ENCODE assay signal across 1 cellular context in the genomic region with DNA sequence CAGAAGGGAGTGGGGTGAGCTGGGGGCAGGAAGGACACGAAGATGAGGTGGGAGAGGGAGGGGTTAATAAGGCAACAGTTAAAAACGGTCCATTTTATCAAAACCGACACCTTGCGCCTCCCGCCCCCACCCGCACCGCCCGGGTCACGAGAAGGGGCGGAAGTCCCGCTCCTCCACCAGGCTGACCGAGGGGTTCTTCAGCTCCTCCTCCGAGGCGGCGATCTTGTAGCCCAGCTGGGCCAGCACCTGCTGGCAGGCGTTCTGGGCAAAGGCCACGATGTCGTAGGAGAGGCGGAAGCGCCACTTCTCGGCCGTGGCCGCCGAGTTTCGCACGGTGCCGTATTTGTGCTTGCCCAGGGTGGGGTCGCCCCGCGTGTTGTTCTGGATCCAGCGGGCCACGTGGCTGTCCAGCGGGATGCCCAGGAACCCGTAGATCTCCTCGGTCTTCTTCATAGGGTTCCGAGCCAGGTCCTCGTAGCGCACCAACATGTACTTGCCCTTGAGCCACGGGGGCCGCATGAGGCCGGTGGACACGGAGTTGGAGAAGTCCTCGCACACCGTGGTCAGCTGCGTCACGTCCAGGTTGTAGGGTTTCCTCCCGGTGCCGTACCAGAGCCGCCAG.
TF ChIP-seq lines count a peak whose summit lies in the region.

No MANE protein-coding gene starts in this region.

TF ChIP-seq in K562, 482 proteins besides CTCF, POLR2A, EP300 and RAD21 (continued from another document):
- TF ChIP-seq CHD7 (IDR thresholded peaks at IDR 0.05; ENCODE audit: low read depth, low read length), result no peak
- TF ChIP-seq ZNF41 (CRISPR knock-in tag; conservative IDR thresholded peaks at IDR 0.05), result no peak
- TF ChIP-seq, protein P1, sequence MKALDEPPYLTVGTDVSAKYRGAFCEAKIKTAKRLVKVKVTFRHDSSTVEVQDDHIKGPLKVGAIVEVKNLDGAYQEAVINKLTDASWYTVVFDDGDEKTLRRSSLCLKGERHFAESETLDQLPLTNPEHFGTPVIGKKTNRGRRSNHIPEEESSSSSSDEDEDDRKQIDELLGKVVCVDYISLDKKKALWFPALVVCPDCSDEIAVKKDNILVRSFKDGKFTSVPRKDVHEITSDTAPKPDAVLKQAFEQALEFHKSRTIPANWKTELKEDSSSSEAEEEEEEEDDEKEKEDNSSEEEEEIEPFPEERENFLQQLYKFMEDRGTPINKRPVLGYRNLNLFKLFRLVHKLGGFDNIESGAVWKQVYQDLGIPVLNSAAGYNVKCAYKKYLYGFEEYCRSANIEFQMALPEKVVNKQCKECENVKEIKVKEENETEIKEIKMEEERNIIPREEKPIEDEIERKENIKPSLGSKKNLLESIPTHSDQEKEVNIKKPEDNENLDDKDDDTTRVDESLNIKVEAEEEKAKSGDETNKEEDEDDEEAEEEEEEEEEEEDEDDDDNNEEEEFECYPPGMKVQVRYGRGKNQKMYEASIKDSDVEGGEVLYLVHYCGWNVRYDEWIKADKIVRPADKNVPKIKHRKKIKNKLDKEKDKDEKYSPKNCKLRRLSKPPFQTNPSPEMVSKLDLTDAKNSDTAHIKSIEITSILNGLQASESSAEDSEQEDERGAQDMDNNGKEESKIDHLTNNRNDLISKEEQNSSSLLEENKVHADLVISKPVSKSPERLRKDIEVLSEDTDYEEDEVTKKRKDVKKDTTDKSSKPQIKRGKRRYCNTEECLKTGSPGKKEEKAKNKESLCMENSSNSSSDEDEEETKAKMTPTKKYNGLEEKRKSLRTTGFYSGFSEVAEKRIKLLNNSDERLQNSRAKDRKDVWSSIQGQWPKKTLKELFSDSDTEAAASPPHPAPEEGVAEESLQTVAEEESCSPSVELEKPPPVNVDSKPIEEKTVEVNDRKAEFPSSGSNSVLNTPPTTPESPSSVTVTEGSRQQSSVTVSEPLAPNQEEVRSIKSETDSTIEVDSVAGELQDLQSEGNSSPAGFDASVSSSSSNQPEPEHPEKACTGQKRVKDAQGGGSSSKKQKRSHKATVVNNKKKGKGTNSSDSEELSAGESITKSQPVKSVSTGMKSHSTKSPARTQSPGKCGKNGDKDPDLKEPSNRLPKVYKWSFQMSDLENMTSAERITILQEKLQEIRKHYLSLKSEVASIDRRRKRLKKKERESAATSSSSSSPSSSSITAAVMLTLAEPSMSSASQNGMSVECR (CRISPR knock-in tag; IDR thresholded peaks at IDR 0.05), result no peak
- no peak for TF ChIP-seq CHD1 (IDR thresholded peaks at IDR 0.05; ENCODE audit: low read length)
- TF ChIP-seq, protein P2, sequence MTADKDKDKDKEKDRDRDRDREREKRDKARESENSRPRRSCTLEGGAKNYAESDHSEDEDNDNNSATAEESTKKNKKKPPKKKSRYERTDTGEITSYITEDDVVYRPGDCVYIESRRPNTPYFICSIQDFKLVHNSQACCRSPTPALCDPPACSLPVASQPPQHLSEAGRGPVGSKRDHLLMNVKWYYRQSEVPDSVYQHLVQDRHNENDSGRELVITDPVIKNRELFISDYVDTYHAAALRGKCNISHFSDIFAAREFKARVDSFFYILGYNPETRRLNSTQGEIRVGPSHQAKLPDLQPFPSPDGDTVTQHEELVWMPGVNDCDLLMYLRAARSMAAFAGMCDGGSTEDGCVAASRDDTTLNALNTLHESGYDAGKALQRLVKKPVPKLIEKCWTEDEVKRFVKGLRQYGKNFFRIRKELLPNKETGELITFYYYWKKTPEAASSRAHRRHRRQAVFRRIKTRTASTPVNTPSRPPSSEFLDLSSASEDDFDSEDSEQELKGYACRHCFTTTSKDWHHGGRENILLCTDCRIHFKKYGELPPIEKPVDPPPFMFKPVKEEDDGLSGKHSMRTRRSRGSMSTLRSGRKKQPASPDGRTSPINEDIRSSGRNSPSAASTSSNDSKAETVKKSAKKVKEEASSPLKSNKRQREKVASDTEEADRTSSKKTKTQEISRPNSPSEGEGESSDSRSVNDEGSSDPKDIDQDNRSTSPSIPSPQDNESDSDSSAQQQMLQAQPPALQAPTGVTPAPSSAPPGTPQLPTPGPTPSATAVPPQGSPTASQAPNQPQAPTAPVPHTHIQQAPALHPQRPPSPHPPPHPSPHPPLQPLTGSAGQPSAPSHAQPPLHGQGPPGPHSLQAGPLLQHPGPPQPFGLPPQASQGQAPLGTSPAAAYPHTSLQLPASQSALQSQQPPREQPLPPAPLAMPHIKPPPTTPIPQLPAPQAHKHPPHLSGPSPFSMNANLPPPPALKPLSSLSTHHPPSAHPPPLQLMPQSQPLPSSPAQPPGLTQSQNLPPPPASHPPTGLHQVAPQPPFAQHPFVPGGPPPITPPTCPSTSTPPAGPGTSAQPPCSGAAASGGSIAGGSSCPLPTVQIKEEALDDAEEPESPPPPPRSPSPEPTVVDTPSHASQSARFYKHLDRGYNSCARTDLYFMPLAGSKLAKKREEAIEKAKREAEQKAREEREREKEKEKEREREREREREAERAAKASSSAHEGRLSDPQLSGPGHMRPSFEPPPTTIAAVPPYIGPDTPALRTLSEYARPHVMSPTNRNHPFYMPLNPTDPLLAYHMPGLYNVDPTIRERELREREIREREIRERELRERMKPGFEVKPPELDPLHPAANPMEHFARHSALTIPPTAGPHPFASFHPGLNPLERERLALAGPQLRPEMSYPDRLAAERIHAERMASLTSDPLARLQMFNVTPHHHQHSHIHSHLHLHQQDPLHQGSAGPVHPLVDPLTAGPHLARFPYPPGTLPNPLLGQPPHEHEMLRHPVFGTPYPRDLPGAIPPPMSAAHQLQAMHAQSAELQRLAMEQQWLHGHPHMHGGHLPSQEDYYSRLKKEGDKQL (CRISPR knock-in tag; IDR thresholded peaks at IDR 0.05; ENCODE audit: borderline replicate concordance), result no peak
- no peak for TF ChIP-seq CREB3 (tag; conservative IDR thresholded peaks at IDR 0.05; ENCODE audit: low read depth)
- TF ChIP-seq GTF2A2 (tag; IDR thresholded peaks at IDR 0.05), result no peak
- TF ChIP-seq TEAD1 (CRISPR knock-in tag; IDR thresholded peaks at IDR 0.05), result no peak
- no peak for TF ChIP-seq ZNF507 (tag; conservative IDR thresholded peaks at IDR 0.05)
- no peak for TF ChIP-seq ZNF444 (CRISPR knock-in tag; IDR thresholded peaks at IDR 0.05)
- TF ChIP-seq TCF3 (CRISPR knock-in tag; IDR thresholded peaks at IDR 0.05), result no peak
